In genomic region chr20:57213924-57214323, GRCh38 we compare ENCODE assay signal across 7 cellular contexts. TPM values are rescaled to one million over a fixed set of nuclear protein-coding genes. Genes with fewer than 3 reads are reported as not detected.
"Had no signal": no experiment of that assay in that cellular context is flagged by ENCODE, and none has a peak within 500 bp of the region (broad histone marks: within the 10 kb centered on the region; RNA-seq: fewer than 3 reads in every experiment).

No MANE protein-coding gene starts in this region.

- H3K9me3 Mint-ChIP-seq: GM23338, H9 had no signal

- H3K4me2 ChIP-seq: GM23338 had no signal

- H2AFZ ChIP-seq: GM23338 had no signal

- FAIRE-seq: H1, H54 had no signal

- ATAC-seq: GM23338 had no signal

- H3K27ac Mint-ChIP-seq: GM23338, H9 had no signal

- H3K4me3 ChIP-seq: GM23338 had no signal

- DNase-seq: H9, HCEC 1CT, IMR-90 had no signal

- H3K4me3 Mint-ChIP-seq: GM23338, H9 had no signal

RNA-seq across cellular contexts. Expression of gene BMP7, which starts 52.5 kb away (rescaled TPM):
- total RNA-seq: HT-29, IMR-90 had no signal
- polyA plus RNA-seq: IMR-90 had no signal
